Comparison of ENCODE assay signal across 8 cellular contexts in the genomic region with DNA sequence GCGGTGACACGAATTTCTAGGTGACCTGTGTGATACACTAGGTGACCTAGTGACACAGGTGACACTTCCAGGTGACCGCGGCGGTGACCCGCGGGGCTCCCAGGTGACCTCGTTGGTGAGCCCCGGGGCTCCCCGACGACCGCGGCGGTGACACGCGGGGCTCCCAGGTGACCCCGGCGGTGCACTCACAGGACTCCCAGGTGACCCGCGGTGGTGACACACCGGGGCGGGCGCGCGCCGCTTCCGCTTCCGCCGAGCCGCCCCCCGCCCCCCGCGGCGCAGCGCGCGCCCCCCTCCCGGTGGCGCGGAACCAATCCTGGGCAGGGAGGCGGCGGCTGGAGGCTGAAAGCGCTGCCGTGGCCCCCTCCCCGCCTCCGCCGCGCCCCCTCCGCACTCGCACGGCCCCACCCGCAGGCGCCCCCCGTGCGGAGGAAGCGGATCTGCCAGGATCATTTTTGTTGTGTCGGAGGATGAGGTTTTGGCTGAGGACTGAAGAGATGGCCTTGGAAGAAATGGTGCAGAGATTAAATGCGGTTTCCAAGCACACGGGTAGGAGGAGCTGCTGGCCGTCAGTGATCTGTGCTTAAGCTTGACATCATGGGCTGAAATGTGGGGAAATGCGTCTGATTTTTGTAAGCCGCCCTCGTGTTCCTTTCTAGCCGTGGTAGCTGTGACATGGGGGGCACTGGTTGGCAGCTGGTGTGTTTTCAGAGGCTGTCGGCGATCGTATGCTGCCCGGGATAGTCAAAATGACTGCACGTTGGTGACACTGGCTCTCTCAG. TPM values are rescaled to one million over a fixed set of nuclear protein-coding genes. Genes with fewer than 3 reads are reported as not detected.
DNase-seq lines count a peak whose midpoint lies in the region; ATAC-seq and TF ChIP-seq lines count a peak whose summit lies in the region.

A gene with protein sequence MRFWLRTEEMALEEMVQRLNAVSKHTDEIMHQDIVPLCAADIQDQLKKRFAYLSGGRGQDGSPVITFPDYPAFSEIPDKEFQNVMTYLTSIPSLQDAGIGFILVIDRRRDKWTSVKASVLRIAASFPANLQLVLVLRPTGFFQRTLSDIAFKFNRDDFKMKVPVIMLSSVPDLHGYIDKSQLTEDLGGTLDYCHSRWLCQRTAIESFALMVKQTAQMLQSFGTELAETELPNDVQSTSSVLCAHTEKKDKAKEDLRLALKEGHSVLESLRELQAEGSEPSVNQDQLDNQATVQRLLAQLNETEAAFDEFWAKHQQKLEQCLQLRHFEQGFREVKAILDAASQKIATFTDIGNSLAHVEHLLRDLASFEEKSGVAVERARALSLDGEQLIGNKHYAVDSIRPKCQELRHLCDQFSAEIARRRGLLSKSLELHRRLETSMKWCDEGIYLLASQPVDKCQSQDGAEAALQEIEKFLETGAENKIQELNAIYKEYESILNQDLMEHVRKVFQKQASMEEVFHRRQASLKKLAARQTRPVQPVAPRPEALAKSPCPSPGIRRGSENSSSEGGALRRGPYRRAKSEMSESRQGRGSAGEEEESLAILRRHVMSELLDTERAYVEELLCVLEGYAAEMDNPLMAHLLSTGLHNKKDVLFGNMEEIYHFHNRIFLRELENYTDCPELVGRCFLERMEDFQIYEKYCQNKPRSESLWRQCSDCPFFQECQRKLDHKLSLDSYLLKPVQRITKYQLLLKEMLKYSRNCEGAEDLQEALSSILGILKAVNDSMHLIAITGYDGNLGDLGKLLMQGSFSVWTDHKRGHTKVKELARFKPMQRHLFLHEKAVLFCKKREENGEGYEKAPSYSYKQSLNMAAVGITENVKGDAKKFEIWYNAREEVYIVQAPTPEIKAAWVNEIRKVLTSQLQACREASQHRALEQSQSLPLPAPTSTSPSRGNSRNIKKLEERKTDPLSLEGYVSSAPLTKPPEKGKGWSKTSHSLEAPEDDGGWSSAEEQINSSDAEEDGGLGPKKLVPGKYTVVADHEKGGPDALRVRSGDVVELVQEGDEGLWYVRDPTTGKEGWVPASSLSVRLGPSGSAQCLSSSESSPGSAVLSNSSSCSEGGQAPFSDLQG (plus strand): TSS at position 305 of the 782 bp plus-strand sequence. CDS start 166 bp downstream, at position 471.

- ATAC-seq in GM19324 (IDR thresholded peaks at IDR 0.05; ENCODE audit: low FRiP score, unreplicated experiment): no peak

- H3K4me3 ChIP-seq in coronary artery: peak within 1 kb of the TSS; percentile 70
- peak within 1 kb of the TSS; percentile 19 for H3K4me3 ChIP-seq in lower leg skin (ENCODE audit: low read depth, poor library complexity, severe bottlenecking)
- H3K4me3 ChIP-seq in MG63: no peak within 1 kb of the TSS

- TF ChIP-seq POLR2A in lower leg skin (IDR thresholded peaks at IDR 0.05): no peak

- intact Hi-C loops in lower leg skin (cut with DNase I; ENCODE audit: low total_unique reads): loop anchor here (10.0 kb wide), 1 partner anchor 436 kb away; no protein-coding TSS in a partner anchor

- H3K36me3 ChIP-seq in MG63: no peaks in the 10 kb centered on the region

- TF ChIP-seq CTCF in coronary artery (IDR thresholded peaks at IDR 0.05) (no peak), lower leg skin (IDR thresholded peaks at IDR 0.05) (no peak)

- peaks cover 52% of the 10 kb centered on the region for H3K27me3 ChIP-seq in MG63

- H3K9me3 ChIP-seq in MG63: no peaks in the 10 kb centered on the region

- DNase-seq in EH (ENCODE audit: low read depth) (peak; percentile 30), NCI-H1417 (lab: John Stamatoyannopoulos, UW) (peak; percentile 90 to 92 (median 90)), coronary artery (ENCODE audit: low spot score) (no peak), lower leg skin (ENCODE audit: low spot score in 2 of 2) (no peak), MG63 (no peak)
- peak; percentile 64 for DNase-seq in activated CD4-positive, alpha-beta T cell treated with anti-CD3 and anti-CD28 coated beads for 48 hours
- DNase-seq in stimulated activated CD4-positive, alpha-beta T cell treated with anti-CD3 and anti-CD28 coated beads, Interleukin-4, amount 100 ng/mL, for 4 hours: peak; percentile 64 to 68

- no peak within 1 kb of the TSS for H3K27ac ChIP-seq in coronary artery

- WGBS in lower leg skin, 2 donors: 0 to 1% methylated on average over 29 to 31 of the region's 69 CpGs

RNA-seq across cellular contexts. Expression of the gene that starts here (rescaled TPM):
- total RNA-seq in lower leg skin: 10 to 100 TPM; 46.5 to 89.7 (median 55.0) TPM
- 5.8 TPM in 1 of 2 replicates, not detected in the other for total RNA-seq in MG63 (2014; rRNA removed; shearing (Covaris generic); ENCODE audit: low replicate concordance)

Comparison
In these comparisons a context has a peak if more than half of its experiments do, and no peak if none do; other contexts are left out.
1. DNase-seq: peak in EH (single experiment), NCI-H1417 (3 of 3), activated CD4-positive, alpha-beta T cell treated with anti-CD3 and anti-CD28 coated beads for 48 hours (single experiment) and stimulated activated CD4-positive, alpha-beta T cell treated with anti-CD3 and anti-CD28 coated beads, Interleukin-4, amount 100 ng/mL, for 4 hours (2 of 2); none in coronary artery (single experiment), lower leg skin (0 of 2) and MG63 (single experiment).